In the genomic region with DNA sequence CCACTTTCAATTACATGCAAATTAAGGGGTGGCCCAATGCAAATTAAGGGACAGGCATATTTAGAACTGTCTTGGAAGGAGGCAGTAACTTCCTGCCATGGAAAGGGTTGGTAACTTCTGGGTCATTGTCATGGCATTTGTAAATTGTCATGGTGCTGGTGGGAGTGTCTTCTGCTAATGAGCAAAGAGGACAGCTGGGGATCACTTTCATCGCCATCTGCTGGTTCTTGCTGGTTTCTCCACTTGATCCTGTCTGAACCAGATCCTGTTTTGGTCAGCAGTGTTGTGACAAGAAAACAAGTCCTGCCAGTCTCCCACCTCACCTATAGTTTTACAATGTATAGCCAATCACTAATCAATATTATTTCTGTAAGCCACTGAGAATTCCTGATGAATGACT, we compare ENCODE assay signal across 8 cellular contexts. TPM values are rescaled to one million over a fixed set of nuclear protein-coding genes. Genes with fewer than 3 reads are reported as not detected.
A peak's percentile ranks its signal among the peaks of the same experiment; 100 is the strongest.
DNase-seq lines count a peak whose midpoint lies in the region; ATAC-seq and TF ChIP-seq lines count a peak whose summit lies in the region.

No MANE protein-coding gene starts in this region.

- in situ Hi-C loops in SK-MEL-5 (cut with HindIII; ENCODE audit: low pct_unique_long_range_greater_than_20kb, low sequenced_read_pairs): no loop called here
- in situ Hi-C loops in GM13976 (cut with MboI; ENCODE audit: low sequenced_read_pairs, unreplicated experiment): loop anchor here (25.0 kb wide), 1 partner anchor 422 kb away; no protein-coding TSS in a partner anchor

- DNase-seq in DMS 273 treated with DMSO at 0.1 percent for 48 hours (lab: John Stamatoyannopoulos, UW) (peak; percentile 15), SK-MEL-5 (ENCODE audit: low read depth, low spot score) (peak; percentile 75), iris pigment epithelial cell (ENCODE audit: low read depth) (peak; percentile 51), mesenteric fat pad (ENCODE audit: low spot score) (no peak), GM13976 (ENCODE audit: low spot score) (no peak)
- no peak for DNase-seq in stimulated activated CD4-positive, alpha-beta T cell treated with anti-CD3 and anti-CD28 coated beads, Interleukin-12 subunit alpha, Interleukin-12 subunit beta, amount 100 ng/mL, for 4 hours

- ATAC-seq in GM19043 (IDR thresholded peaks at IDR 0.05; ENCODE audit: low read depth, unreplicated experiment) (peak; percentile 70), HG03460 (IDR thresholded peaks at IDR 0.05; ENCODE audit: unreplicated experiment) (peak; percentile 77)

- TF ChIP-seq CTCF in GM13976 (IDR thresholded peaks at IDR 0.05; ENCODE audit: borderline replicate concordance, control extremely low read depth, extremely low read depth, insufficient read depth, missing control alignments): no peak

RNA-seq across cellular contexts. Expression of a gene that starts 23.4 kb away (rescaled TPM):
- 1.9 and 3.9 TPM in 2 replicates for total RNA-seq in SK-MEL-5 (2014; rRNA removed; shearing (Covaris generic))
- 1.8 and 2.8 TPM in 2 replicates for polyA plus RNA-seq in SK-MEL-5 (2015; cell fraction: cytosol; rRNA removed)
- 0.12 TPM in 1 of 2 replicates, not detected in the other for polyA plus RNA-seq in SK-MEL-5 (2015; cell fraction: nucleus; rRNA removed)
- total RNA-seq in mesenteric fat pad: not detected

Comparison
In these comparisons a context has a peak if more than half of its experiments do, and no peak if none do; other contexts are left out.
1. DNase-seq: peak in DMS 273 treated with DMSO at 0.1 percent for 48 hours (single experiment), SK-MEL-5 (single experiment) and iris pigment epithelial cell (single experiment); none in stimulated activated CD4-positive, alpha-beta T cell treated with anti-CD3 and anti-CD28 coated beads, Interleukin-12 subunit alpha, Interleukin-12 subunit beta, amount 100 ng/mL, for 4 hours (single experiment), mesenteric fat pad (single experiment) and GM13976 (single experiment).